21 cellular contexts compared by ENCODE assay signal in the genomic region with DNA sequence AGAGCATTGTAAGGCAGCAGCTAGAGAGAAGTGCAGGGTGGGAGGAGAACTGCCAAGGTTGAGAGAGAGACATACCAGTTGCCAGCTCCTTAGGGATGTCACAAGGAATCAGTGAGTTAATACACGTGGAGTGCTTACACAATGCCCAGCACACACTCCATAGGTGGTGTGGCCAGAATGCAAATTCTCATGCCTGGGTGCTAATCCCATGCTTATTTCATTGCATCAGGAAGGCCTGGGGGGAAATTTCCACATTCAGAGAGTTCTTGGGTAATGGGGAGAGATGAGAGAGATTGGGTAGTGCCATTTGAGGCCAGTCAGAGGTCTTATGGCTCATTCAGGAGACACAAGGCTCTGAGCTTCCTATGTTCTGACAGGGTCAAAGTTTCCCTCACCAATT. TPM values are rescaled to one million over a fixed set of nuclear protein-coding genes. Genes with fewer than 3 reads are reported as not detected.
DNase-seq lines count a peak whose midpoint lies in the region; ATAC-seq and TF ChIP-seq lines count a peak whose summit lies in the region.
"Had no signal": no experiment of that assay in that cellular context is flagged by ENCODE, and none has a peak within 500 bp of the region (broad histone marks: within the 10 kb centered on the region; RNA-seq: fewer than 3 reads in every experiment).

No MANE protein-coding gene starts in this region.

- CTCF ChIA-PET in RWPE1 (lab: Yijun Ruan, JAX): no interaction called here

- POLR2A ChIA-PET in RWPE1 (lab: Yijun Ruan, JAX; ENCODE audit: low non-redundant PET): no interaction called here

- no peaks in the 10 kb centered on the region for H3K79me1 ChIP-seq in mesendoderm (ENCODE audit: low read length)

- peak overlapping the region; percentile 43 for H2AK5ac ChIP-seq in mesendoderm (ENCODE audit: low read length)

- H3K4me2 ChIP-seq in mesendoderm (ENCODE audit: low read length): no peak overlapping the region
- H3K4me2 ChIP-seq: smooth muscle cell had no signal

- no peak overlapping the region for H3K23ac ChIP-seq in mesendoderm (ENCODE audit: low read length)

- no peak overlapping the region for H3K18ac ChIP-seq in mesendoderm (ENCODE audit: low read length)

- no peak overlapping the region for H2BK120ac ChIP-seq in mesendoderm (ENCODE audit: low read depth, low read length)

- H2BK15ac ChIP-seq in mesendoderm (replicated peaks; ENCODE audit: low read depth): no peak overlapping the region

- peaks cover 6% of the 10 kb centered on the region for H3K4me1 ChIP-seq in mesendoderm (ENCODE audit: control insufficient read depth, low read depth, low read length)
- H3K4me1 ChIP-seq: adrenal gland, breast epithelium, SJSA1 had no signal

- H3K27ac ChIP-seq in RWPE1 (no peak overlapping the region), mesendoderm (ENCODE audit: low read depth, low read length) (peak overlapping the region; percentile 68), caudate nucleus (ENCODE audit: low read depth, low read length) (no peak overlapping the region)
- H3K27ac ChIP-seq: adrenal gland, breast epithelium, SJSA1, thoracic aorta had no signal

- DNase-seq in GM04504 (ENCODE audit: low read depth) (peak; percentile 5), RWPE1 (ENCODE audit: low spot score) (peak; percentile 36), epithelial cell of esophagus (ENCODE audit: low read depth) (peak; percentile 98), mesendoderm (peak; percentile 96), caudate nucleus (lab: John Stamatoyannopoulos, UW) (no peak), iPS-NIHi11 (ENCODE audit: low spot score) (no peak), medulla oblongata (ENCODE audit: extremely low spot score) (no peak)
- DNase-seq: activated CD4-positive, alpha-beta T cell treated with anti-CD3 and anti-CD28 coated beads, Interleukin-2, amount 50 U/mL, for 48 hours; activated gamma-delta T cell treated with Interleukin-2 at 50 U/mL for 16 hours; adrenal gland; CD4-positive, alpha-beta T cell; NCI-H1694; stimulated activated naive CD4-positive, alpha-beta T cell had no signal

- H3K9ac ChIP-seq in mesendoderm (ENCODE audit: low read length): no peak overlapping the region

- peak overlapping the region; percentile 18 for H3K56ac ChIP-seq in mesendoderm (ENCODE audit: low read length)

- no peaks in the 10 kb centered on the region for H3K79me2 ChIP-seq in mesendoderm (ENCODE audit: control insufficient read depth, insufficient read depth, low read length)

- no peak overlapping the region for H4K5ac ChIP-seq in mesendoderm (ENCODE audit: low read length)

- H3K4ac ChIP-seq in mesendoderm (ENCODE audit: low read depth, low read length): no peak overlapping the region

- no peaks in the 10 kb centered on the region for H3K27me3 ChIP-seq in mesendoderm (ENCODE audit: insufficient read depth, low read length, poor library complexity)
- H3K27me3 ChIP-seq: adrenal gland, breast epithelium, SJSA1 had no signal

- TF ChIP-seq CTCF in RWPE1 (conservative IDR thresholded peaks at IDR 0.05; ENCODE audit: low read depth) (no peak), epithelial cell of esophagus (IDR thresholded peaks at IDR 0.05; ENCODE audit: insufficient read depth, low read depth, low read length, missing control alignments) (no peak)

- H3K4me3 ChIP-seq in epithelial cell of esophagus (ENCODE audit: low read length) (no peak overlapping the region), mesendoderm (ENCODE audit: low read length) (no peak overlapping the region)
- H3K4me3 ChIP-seq: adrenal gland, breast epithelium, GM12878, K562, SJSA1, smooth muscle cell, thoracic aorta had no signal

- WGBS in mesendoderm (ENCODE audit: extremely low coverage, insufficient coverage, low lambda C conversion rate): no CpG with 5 or more reads among the region's 1 CpG

- no peak overlapping the region for H4K8ac ChIP-seq in mesendoderm (ENCODE audit: low read depth, low read length)

- no peak for ATAC-seq in HG03175 (IDR thresholded peaks at IDR 0.05; ENCODE audit: unreplicated experiment)
- ATAC-seq: GM12878 had no signal

- no peaks in the 10 kb centered on the region for H3K36me3 ChIP-seq in mesendoderm (ENCODE audit: control insufficient read depth, insufficient read depth, low read length)
- H3K36me3 ChIP-seq: adrenal gland, breast epithelium, SJSA1, thoracic aorta had no signal

- H2BK5ac ChIP-seq in mesendoderm (ENCODE audit: low read length): peak overlapping the region; percentile 48

RNA-seq across cellular contexts. Expression of gene GJA5, which starts 38.7 kb away (rescaled TPM):
- 2.2 TPM for polyA plus RNA-seq in mesendoderm (2013, experiment 1 of 2)
- polyA plus RNA-seq in mesendoderm (2013, experiment 2 of 2): 2.2 TPM
- polyA plus RNA-seq: AG04450, GM12878 had no signal

RNA-seq across cellular contexts. Expression of gene ACP6, which starts 51.4 kb away (rescaled TPM):
- 9.3 TPM for polyA plus RNA-seq in mesendoderm (2013, experiment 1 of 2)
- 9.1 TPM for polyA plus RNA-seq in mesendoderm (2013, experiment 2 of 2)

Comparison
In these comparisons a context has a peak if more than half of its experiments do, and no peak if none do; other contexts are left out.
1. DNase-seq: peak in GM04504 (single experiment), RWPE1 (single experiment), epithelial cell of esophagus (single experiment) and mesendoderm (single experiment); none in caudate nucleus (0 of 61), iPS-NIHi11 (single experiment) and medulla oblongata (single experiment).